In the genomic region with DNA sequence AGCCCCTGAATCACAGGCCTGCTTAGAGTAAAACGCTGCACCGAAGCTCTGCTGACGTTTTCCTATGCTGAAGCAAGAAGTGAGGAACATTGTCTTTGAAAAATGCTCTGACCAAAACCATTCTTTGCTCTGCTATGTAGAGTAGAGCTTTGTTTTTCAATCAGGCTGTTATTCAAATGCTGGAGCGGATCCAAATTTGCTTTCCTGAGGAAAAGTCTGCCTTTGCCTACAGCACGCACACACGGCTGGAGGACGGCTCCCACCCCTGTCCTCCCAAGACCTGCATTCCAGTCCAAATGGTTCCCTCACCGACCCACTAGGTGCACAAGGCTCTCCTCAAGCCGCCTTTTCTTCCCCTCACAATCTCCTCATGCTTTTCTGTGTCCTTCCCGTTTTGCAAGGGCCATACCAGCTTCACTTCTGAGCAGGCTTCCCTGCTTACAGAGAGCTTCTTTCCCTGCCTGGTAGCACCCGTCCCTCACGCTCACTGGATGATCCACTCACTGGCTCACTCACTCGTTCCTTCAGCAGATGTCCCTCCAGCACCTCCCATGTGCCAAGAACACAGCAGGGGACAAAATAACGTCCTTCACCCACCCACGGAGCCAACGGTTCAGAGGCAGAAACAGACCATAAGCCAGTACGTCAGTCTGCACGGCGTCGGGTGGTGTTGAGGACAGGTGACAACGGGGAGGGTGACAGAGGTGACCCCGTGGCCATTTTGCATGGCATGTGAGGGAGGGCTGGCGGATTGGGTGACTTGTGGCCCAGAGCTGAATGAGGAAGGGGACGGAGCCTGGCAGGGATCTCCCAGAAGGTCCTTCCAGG, we compare ENCODE assay signal across 10 cellular contexts.
A peak's percentile ranks its signal among the peaks of the same experiment; 100 is the strongest.
DNase-seq lines count a peak whose midpoint lies in the region; ATAC-seq and TF ChIP-seq lines count a peak whose summit lies in the region.
"Had no signal": no experiment of that assay in that cellular context is flagged by ENCODE, and none has a peak within 500 bp of the region (broad histone marks: within the 10 kb centered on the region; RNA-seq: fewer than 3 reads in every experiment).

No MANE protein-coding gene starts in this region.

- H3K27me3 ChIP-seq in upper lobe of right lung, result no peaks in the 10 kb centered on the region
- H3K27me3 ChIP-seq: ascending aorta had no signal

- H3K36me3 ChIP-seq in upper lobe of right lung, result no peaks in the 10 kb centered on the region
- H3K36me3 ChIP-seq: ascending aorta had no signal

- intact Hi-C loops in upper lobe of right lung (cut with DNase I), result no loop called here

- no peak overlapping the region for H3K4me3 Mint-ChIP-seq in activated naive CD8-positive, alpha-beta T cell
- H3K4me3 Mint-ChIP-seq in activated naive CD8-positive, alpha-beta T cell treated with anti-CD3 and anti-CD28 coated beads, Interleukin-2, amount 50 U/mL, for 24 hours, result no peak overlapping the region
- peak overlapping the region in 2 of 8 donors; percentile 4 to 37 for H3K4me3 Mint-ChIP-seq in naive B cell

- no peak for DNase-seq in activated naive CD8-positive, alpha-beta T cell treated with anti-CD3 and anti-CD28 coated beads, Interleukin-2, amount 50 U/mL, for 24 hours
- DNase-seq in dermis microvascular lymphatic vessel endothelial cell (ENCODE audit: low read depth in 2 of 2) (peak; percentile 78 to 96), naive B cell (no peak), upper lobe of right lung (no peak), iPS-NIHi7 (ENCODE audit: extremely low spot score) (no peak), T-helper 1 cell (no peak), NCI-H1694 treated with DMSO at 0.1 percent for 48 hours (lab: John Stamatoyannopoulos, UW) (no peak)
- DNase-seq: stimulated activated CD4-positive, alpha-beta T cell treated with anti-CD3 and anti-CD28 coated beads, Interleukin-4, amount 100 ng/mL, for 1 hour had no signal

- TF ChIP-seq CTCF in upper lobe of right lung (IDR thresholded peaks at IDR 0.05), result no peak

- H3K4me3 ChIP-seq in upper lobe of right lung, result no peak overlapping the region
- H3K4me3 ChIP-seq: ascending aorta had no signal

- no peaks in the 10 kb centered on the region for H3K9me3 Mint-ChIP-seq in activated naive CD8-positive, alpha-beta T cell (ENCODE audit: low read depth)
- no peaks in the 10 kb centered on the region for H3K9me3 Mint-ChIP-seq in activated naive CD8-positive, alpha-beta T cell treated with anti-CD3 and anti-CD28 coated beads, Interleukin-2, amount 50 U/mL, for 24 hours
- H3K9me3 Mint-ChIP-seq in naive B cell, result peaks cover 0 to 3% (median 0%) of the 10 kb centered on the region in 7 donors

- H3K36me3 Mint-ChIP-seq in activated naive CD8-positive, alpha-beta T cell, result peaks cover 44% of the 10 kb centered on the region
- peaks cover 32% of the 10 kb centered on the region for H3K36me3 Mint-ChIP-seq in activated naive CD8-positive, alpha-beta T cell treated with anti-CD3 and anti-CD28 coated beads, Interleukin-2, amount 50 U/mL, for 24 hours (ENCODE audit: low read depth)
- H3K36me3 Mint-ChIP-seq in naive B cell, result peaks cover 22 to 30% of the 10 kb centered on the region in 2 donors

- no peaks in the 10 kb centered on the region for H3K27me3 Mint-ChIP-seq in activated naive CD8-positive, alpha-beta T cell
- H3K27me3 Mint-ChIP-seq in activated naive CD8-positive, alpha-beta T cell treated with anti-CD3 and anti-CD28 coated beads, Interleukin-2, amount 50 U/mL, for 24 hours, result no peaks in the 10 kb centered on the region
- H3K27me3 Mint-ChIP-seq in naive B cell, result no peaks in the 10 kb centered on the region

- peaks cover 85% of the 10 kb centered on the region for H3K4me1 Mint-ChIP-seq in activated naive CD8-positive, alpha-beta T cell (ENCODE audit: low read depth)
- H3K4me1 Mint-ChIP-seq in activated naive CD8-positive, alpha-beta T cell treated with anti-CD3 and anti-CD28 coated beads, Interleukin-2, amount 50 U/mL, for 24 hours, result peaks cover 89% of the 10 kb centered on the region
- peaks cover 76 to 90% (median 85%) of the 10 kb centered on the region in 3 donors for H3K4me1 Mint-ChIP-seq in naive B cell

- peak overlapping the region; percentile 51 for H3K27ac Mint-ChIP-seq in activated naive CD8-positive, alpha-beta T cell
- no peak overlapping the region for H3K27ac Mint-ChIP-seq in activated naive CD8-positive, alpha-beta T cell treated with anti-CD3 and anti-CD28 coated beads, Interleukin-2, amount 50 U/mL, for 24 hours
- peak overlapping the region; percentile 17 to 91 (median 64) for H3K27ac Mint-ChIP-seq in naive B cell

- peak overlapping the region; percentile 40 for H3K27ac ChIP-seq in upper lobe of right lung
- H3K27ac ChIP-seq: ascending aorta had no signal

- no peak for ATAC-seq in activated naive CD8-positive, alpha-beta T cell treated with anti-CD3 and anti-CD28 coated beads, Interleukin-2, amount 50 U/mL, for 24 hours
- no peak for ATAC-seq in naive B cell (ENCODE audit: low read depth in 2 of 2)
- ATAC-seq in upper lobe of right lung, result no peak

- no peaks in the 10 kb centered on the region for H3K9me3 ChIP-seq in upper lobe of right lung
- H3K9me3 ChIP-seq: ascending aorta had no signal

- H3K4me1 ChIP-seq in upper lobe of right lung, result peaks cover 66% of the 10 kb centered on the region

Comparison
In these comparisons a context has a peak if more than half of its experiments do, and no peak if none do; other contexts are left out.
1. DNase-seq: peak in dermis microvascular lymphatic vessel endothelial cell (2 of 2); none in activated naive CD8-positive, alpha-beta T cell treated with anti-CD3 and anti-CD28 coated beads, Interleukin-2, amount 50 U/mL, for 24 hours (single experiment), naive B cell (single experiment), upper lobe of right lung (single experiment), iPS-NIHi7 (single experiment), T-helper 1 cell (0 of 5) and NCI-H1694 treated with DMSO at 0.1 percent for 48 hours (single experiment).